In genomic region chr2:232550351-232551261, GRCh38 we compare ENCODE assay signal across 8 cellular contexts. TPM values are rescaled to one million over a fixed set of nuclear protein-coding genes. Genes with fewer than 3 reads are reported as not detected.
DNase-seq lines count a peak whose midpoint lies in the region; ATAC-seq, FAIRE-seq and TF ChIP-seq lines count a peak whose summit lies in the region.

Gene EIF4E2, plus strand, starts transcription at chr2:232550689. Its CDS starts 36 bp downstream, at chr2:232550725.
Gene TIGD1, minus strand, starts transcription at chr2:232550557. Its CDS starts 675 bp downstream, at chr2:232549882.

- POLR2A ChIA-PET in endothelial cell of umbilical vein (lab: Charles Lee) = interaction anchor here (1.1 kb wide), 1 partner anchor 19 kb away, joined by 3 read pairs; no protein-coding TSS in a partner anchor

- H3K27ac ChIP-seq in HUES48 (ENCODE audit: low read depth, low read length) (peak within 1 kb of the TSS; percentile 98), endothelial cell of umbilical vein (ENCODE audit: insufficient read depth, low read depth, low read length) (peak within 1 kb of the TSS; percentile 87)

- peak within 1 kb of the TSS; percentile 97 for H2AFZ ChIP-seq in endothelial cell of umbilical vein (ENCODE audit: low read depth, low read length)

- H3K9me3 ChIP-seq in HUES48 (ENCODE audit: control insufficient read depth, insufficient read depth, low read length) (no peaks in the 10 kb centered on the region), NT2/D1 (ENCODE audit: insufficient read depth, low read length) (peaks cover 7% of the 10 kb centered on the region; the same call in 1 of the 2 replicates), endothelial cell of umbilical vein (replicated peaks; ENCODE audit: control insufficient read depth, insufficient read depth, low read length) (no peaks in the 10 kb centered on the region)

- H3K27me3 ChIP-seq in HUES48 (ENCODE audit: control insufficient read depth, insufficient read depth, low read length) (no peaks in the 10 kb centered on the region), NT2/D1 (ENCODE audit: insufficient read depth, insufficient read length) (no peaks in the 10 kb centered on the region), endothelial cell of umbilical vein (ENCODE audit: control insufficient read depth in 2 of 2, insufficient read depth in 2 of 2, low read length in 2 of 2) (no peaks in the 10 kb centered on the region)

- peak; percentile 94 for TF ChIP-seq POLR2A in endothelial cell of umbilical vein (IDR thresholded peaks at IDR 0.05; ENCODE audit: low read depth, low read length)

- H3K4me3 ChIP-seq in HUES48 (ENCODE audit: low read depth, low read length) (peak within 1 kb of the TSS; percentile 98), NT2/D1 (ENCODE audit: insufficient read length, low read depth) (peak within 1 kb of the TSS; percentile 96), endothelial cell of umbilical vein (replicated peaks in 1 of 3; ENCODE audit: insufficient read depth in 1 of 3, low read depth in 1 of 3, low read length in 3 of 3) (peak within 1 kb of the TSS; percentile 71 to 94 (median 79))

- H3K9ac ChIP-seq in HUES48 (ENCODE audit: low read depth, low read length) = peak within 1 kb of the TSS; percentile 94
- H3K9ac ChIP-seq in NT2/D1 (ENCODE audit: insufficient read length, low read depth) = peak within 1 kb of the TSS; percentile 97
- peak within 1 kb of the TSS; percentile 91 for H3K9ac ChIP-seq in endothelial cell of umbilical vein (replicated peaks; ENCODE audit: extremely low read depth, insufficient read depth, low read length)

- H3K4me1 ChIP-seq in HUES48 (ENCODE audit: control insufficient read depth, insufficient read depth, low read length) (peaks cover 4% of the 10 kb centered on the region; the same call in 1 of the 2 replicates), NT2/D1 (ENCODE audit: insufficient read depth, insufficient read length) (peaks cover 2% of the 10 kb centered on the region), endothelial cell of umbilical vein (ENCODE audit: control insufficient read depth, extremely low read depth, insufficient read depth, low read length) (peaks cover 6% of the 10 kb centered on the region)

- H4K20me1 ChIP-seq in endothelial cell of umbilical vein (replicated peaks; ENCODE audit: control insufficient read depth, extremely low read depth, insufficient read depth, low read length) = no peaks in the 10 kb centered on the region

- no TSS peak for BruUV-seq in endothelial cell of umbilical vein (replicated peaks; lab: Mats Ljungman, UMichigan)

- TF ChIP-seq CTCF in D721Med (IDR thresholded peaks at IDR 0.05; ENCODE audit: insufficient read depth, missing control alignments) (no peak), endothelial cell of umbilical vein (IDR thresholded peaks at IDR 0.05; ENCODE audit: extremely low read depth in 1 of 2, insufficient read depth in 1 of 2, low read depth in 1 of 2, low read length in 2 of 2) (peak in 1 of 2 donors; percentile 29)

- H3K4me2 ChIP-seq in endothelial cell of umbilical vein (ENCODE audit: insufficient read depth, low read length) = peak within 1 kb of the TSS; percentile 91

- H3K36me3 ChIP-seq in HUES48 (ENCODE audit: control insufficient read depth, insufficient read depth, low read length) = peaks cover 30% of the 10 kb centered on the region
- peaks cover 61% of the 10 kb centered on the region for H3K36me3 ChIP-seq in NT2/D1 (ENCODE audit: insufficient read depth, insufficient read length, low read length)
- H3K36me3 ChIP-seq in endothelial cell of umbilical vein (ENCODE audit: control insufficient read depth in 2 of 2, extremely low read depth in 1 of 2, insufficient read depth in 2 of 2, low read length in 2 of 2) = peaks cover 0 to 3% of the 10 kb centered on the region in 2 experiments

- FAIRE-seq in D721Med (lab: Jason Lieb, UNC) = no peak
- peak; percentile 90 for FAIRE-seq in endothelial cell of umbilical vein (lab: Jason Lieb, UNC)

- intact Hi-C loops in endothelial cell of umbilical vein (cut with micrococcal nuclease) = loop anchor here (2.0 kb wide), 1 partner anchor 26 kb away; no protein-coding TSS in a partner anchor

- CTCF ChIA-PET in endothelial cell of umbilical vein (lab: Charles Lee) = interaction anchor here (1.0 to 1.4 kb wide), 4 partner anchors 13 to 28 kb away, joined by 3 to 7 read pairs (median 6); no protein-coding TSS in a partner anchor

- DNase-seq in D721Med (ENCODE audit: insufficient read length, low spot score) (peak; percentile 95), NT2/D1 (ENCODE audit: low read depth, low spot score) (peak; percentile 93), endothelial cell of umbilical vein (ENCODE audit: low read depth, low spot score) (peak; percentile 96), midbrain (lab: John Stamatoyannopoulos, UW) (peak; percentile 96)
- peak; percentile 90 for DNase-seq in activated CD8-positive, alpha-beta memory T cell treated with anti-CD3 and anti-CD28 coated beads, Interleukin-2, amount 50 U/mL, for 4 hours
- DNase-seq in stimulated activated CD8-positive, alpha-beta memory T cell treated with anti-CD3 and anti-CD28 coated beads, Interleukin-2, amount 100 ng/mL, for 1 hour (ENCODE audit: low read depth in 2 of 2) = peak; percentile 80 to 82

- peaks cover 53% of the 10 kb centered on the region for H3K79me2 ChIP-seq in endothelial cell of umbilical vein (ENCODE audit: control insufficient read depth, insufficient read depth, low read length)

- H3K9me1 ChIP-seq in endothelial cell of umbilical vein (replicated peaks; ENCODE audit: control insufficient read depth, extremely low read depth, insufficient read depth, low read length) = no peaks in the 10 kb centered on the region

- dilution Hi-C loops in endothelial cell of umbilical vein (cut with MboI; ENCODE audit: extremely low pct_ligation_motif_present, low sequenced_read_pairs) = no loop called here

- ATAC-seq in GM21423 (IDR thresholded peaks at IDR 0.05; ENCODE audit: unreplicated experiment) = peak; percentile 91

TF ChIP-seq in endothelial cell of umbilical vein, 7 proteins besides CTCF, POLR2A, EP300 and RAD21:
- TF ChIP-seq JUN (IDR thresholded peaks at IDR 0.05; ENCODE audit: borderline replicate concordance, insufficient read depth, insufficient read length, low read depth) (no peak), POLR2AphosphoS5 (IDR thresholded peaks at IDR 0.05; ENCODE audit: insufficient read depth, low read depth, low read length) (peak; percentile 93), FOS (IDR thresholded peaks at IDR 0.05; ENCODE audit: borderline replicate concordance, insufficient read depth, low read length) (no peak), GATA2 (IDR thresholded peaks at IDR 0.05; ENCODE audit: insufficient read depth, insufficient read length, low read depth, low read length) (no peak), EZH2 (IDR thresholded peaks at IDR 0.05; ENCODE audit: borderline replicate concordance, low read depth, low read length, severe bottlenecking) (no peak), MYC (IDR thresholded peaks at IDR 0.05; ENCODE audit: low read depth, low read length) (peak; percentile 27), MAX (IDR thresholded peaks at IDR 0.05; ENCODE audit: insufficient read depth, insufficient read length) (peak; percentile 64)

RNA-seq across cellular contexts. Expression of gene EIF4E2, which starts in this region (rescaled TPM):
- total RNA-seq in endothelial cell of umbilical vein = 96.5 and 96.9 TPM in 2 replicates
- polyA plus RNA-seq in endothelial cell of umbilical vein = 31.7 and 50.0 TPM in 2 replicates
- 51.9 and 59.4 TPM in 2 replicates for polyA plus RNA-seq in endothelial cell of umbilical vein (2011; cell fraction: cytosol; rRNA removed)
- polyA plus RNA-seq in endothelial cell of umbilical vein (2011; cell fraction: nucleus; rRNA removed) = 73.0 and 98.1 TPM in 2 replicates
- 130 and 144 TPM in 2 replicates for polyA plus RNA-seq in endothelial cell of umbilical vein (2012)
- polyA minus RNA-seq in endothelial cell of umbilical vein = 38.2 and 44.9 TPM in 2 replicates
- 17.1 TPM for polyA minus RNA-seq in endothelial cell of umbilical vein (2011; cell fraction: cytosol; rRNA and poly(A)+ RNA removed)
- 42.8 and 44.9 TPM in 2 replicates for polyA minus RNA-seq in endothelial cell of umbilical vein (2011; cell fraction: nucleus; rRNA and poly(A)+ RNA removed)

RNA-seq across cellular contexts. Expression of gene TIGD1, which starts in this region (rescaled TPM):
- total RNA-seq in endothelial cell of umbilical vein = 2.9 and 3.3 TPM in 2 replicates
- polyA plus RNA-seq in endothelial cell of umbilical vein = 1.2 and 1.6 TPM in 2 replicates
- 1.5 TPM in 2 replicates for polyA plus RNA-seq in endothelial cell of umbilical vein (2011; cell fraction: cytosol; rRNA removed)
- polyA plus RNA-seq in endothelial cell of umbilical vein (2011; cell fraction: nucleus; rRNA removed) = 4.8 and 6.3 TPM in 2 replicates
- 1.9 and 2.7 TPM in 2 replicates for polyA plus RNA-seq in endothelial cell of umbilical vein (2012)
- polyA minus RNA-seq in endothelial cell of umbilical vein = 3.1 and 3.8 TPM in 2 replicates
- 1.7 TPM for polyA minus RNA-seq in endothelial cell of umbilical vein (2011; cell fraction: cytosol; rRNA and poly(A)+ RNA removed)
- polyA minus RNA-seq in endothelial cell of umbilical vein (2011; cell fraction: nucleus; rRNA and poly(A)+ RNA removed) = 8.4 and 10.9 TPM in 2 replicates

Comparison
In these comparisons a context has a peak if more than half of its experiments do, and no peak if none do; other contexts are left out.
1. Peak in every context shown above with its lines: DNase-seq, ATAC-seq, H3K4me3 ChIP-seq and H3K27ac ChIP-seq.